15 cellular contexts compared by ENCODE assay signal in the genomic region with DNA sequence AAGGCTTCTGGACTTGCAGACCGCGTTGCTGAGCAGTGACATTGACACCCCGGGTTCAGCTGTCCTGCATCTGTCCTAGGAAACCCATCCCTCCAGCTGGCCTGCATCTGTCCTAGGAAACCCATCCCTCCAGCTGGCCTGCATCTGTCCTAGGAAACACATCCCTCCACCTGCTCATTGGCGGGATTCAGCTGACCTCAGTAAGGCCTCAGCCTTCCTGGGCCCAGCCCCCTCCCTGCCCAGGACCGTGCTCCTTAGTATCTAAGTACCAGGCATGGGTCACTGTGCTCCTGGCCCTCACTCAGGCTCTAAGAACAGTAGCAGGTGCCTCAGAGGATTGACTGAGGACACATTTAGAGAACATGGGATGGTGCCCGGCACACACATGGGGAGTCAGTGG. TPM values are rescaled to one million over a fixed set of nuclear protein-coding genes. Genes with fewer than 3 reads are reported as not detected.
DNase-seq lines count a peak whose midpoint lies in the region; ATAC-seq and TF ChIP-seq lines count a peak whose summit lies in the region.
"Had no signal": no experiment of that assay in that cellular context is flagged by ENCODE, and none has a peak within 500 bp of the region (broad histone marks: within the 10 kb centered on the region; RNA-seq: fewer than 3 reads in every experiment).

No MANE protein-coding gene starts in this region.

- peaks cover 76% of the 10 kb centered on the region for H3K27me3 Mint-ChIP-seq in endodermal cell (ENCODE audit: insufficient read depth)

- H3K36me3 Mint-ChIP-seq in endodermal cell (ENCODE audit: low read depth) = peaks cover 6% of the 10 kb centered on the region
- no peaks in the 10 kb centered on the region for H3K36me3 Mint-ChIP-seq in stimulated activated effector memory CD8-positive, alpha-beta T cell treated with anti-CD3 and anti-CD28 coated beads, Interleukin-12 subunit alpha, Interleukin-12 subunit beta, amount 100 ng/mL, for 72 hours

- WGBS in endodermal cell (ENCODE audit: insufficient coverage in 1 of 2, insufficient read length in 1 of 2), 2 experiments = 91 to 94% methylated on average over 4 to 6 of the region's 6 CpGs
- WGBS in lung, 2 donors = 66 to 81% methylated on average over 6 of the region's 6 CpGs

- H3K27ac ChIP-seq in endodermal cell (ENCODE audit: low read depth, low read length) (no peak overlapping the region), lung (ENCODE audit: low read depth in 1 of 2, low read length in 1 of 2) (peak overlapping the region in 1 of 2 donors; percentile 92), upper lobe of right lung (peak overlapping the region; percentile 80)

- H3K36me3 ChIP-seq in endodermal cell (ENCODE audit: control insufficient read depth, insufficient read depth, low read length) = no peaks in the 10 kb centered on the region
- no peaks in the 10 kb centered on the region for H3K36me3 ChIP-seq in lung (ENCODE audit: control insufficient read depth in 2 of 2, insufficient read depth in 2 of 2, low read length in 2 of 2)
- H3K36me3 ChIP-seq in upper lobe of right lung = no peaks in the 10 kb centered on the region
- H3K36me3 ChIP-seq: gastroesophageal sphincter had no signal

- H3K27me3 ChIP-seq in endodermal cell (ENCODE audit: control insufficient read depth, insufficient read depth, low read length, poor library complexity, severe bottlenecking) = peaks cover 51% of the 10 kb centered on the region
- H3K27me3 ChIP-seq in lung (ENCODE audit: control insufficient read depth, insufficient read depth) = no peaks in the 10 kb centered on the region
- H3K27me3 ChIP-seq in upper lobe of right lung = peaks cover 7% of the 10 kb centered on the region

- H3K4me1 ChIP-seq in endodermal cell (ENCODE audit: control insufficient read depth, insufficient read depth, low read length) (peaks cover 5% of the 10 kb centered on the region), lung (ENCODE audit: control insufficient read depth in 2 of 2, insufficient read depth in 2 of 2, low read length in 2 of 2) (peaks cover 6 to 14% of the 10 kb centered on the region in 2 donors), upper lobe of right lung (peaks cover 4% of the 10 kb centered on the region)

- peaks cover 27% of the 10 kb centered on the region for H3K9me3 Mint-ChIP-seq in endodermal cell
- H3K9me3 Mint-ChIP-seq in stimulated activated effector memory CD8-positive, alpha-beta T cell treated with anti-CD3 and anti-CD28 coated beads, Interleukin-12 subunit alpha, Interleukin-12 subunit beta, amount 100 ng/mL, for 72 hours = no peaks in the 10 kb centered on the region

- peaks cover 19% of the 10 kb centered on the region for H3K4me1 Mint-ChIP-seq in endodermal cell
- H3K4me1 Mint-ChIP-seq in stimulated activated effector memory CD8-positive, alpha-beta T cell treated with anti-CD3 and anti-CD28 coated beads, Interleukin-12 subunit alpha, Interleukin-12 subunit beta, amount 100 ng/mL, for 72 hours = no peaks in the 10 kb centered on the region

- ATAC-seq in lung (ENCODE audit: insufficient read depth, low FRiP score) (no peak), upper lobe of right lung (peak; percentile 50)
- no peak for ATAC-seq in stimulated activated effector memory CD8-positive, alpha-beta T cell treated with anti-CD3 and anti-CD28 coated beads, Interleukin-12 subunit alpha, Interleukin-12 subunit beta, amount 100 ng/mL, for 72 hours
- ATAC-seq: gastroesophageal sphincter; stimulated activated naive B cell treated with anti-CD40 and anti-IgM and Interleukin-4, amounts not matched to agents 10 μg/mL and 1 μg/mL and 100 μg/mL, for 72 hours had no signal

- H3K9me3 ChIP-seq in endodermal cell (ENCODE audit: control insufficient read depth, low read length) = peaks cover 16% of the 10 kb centered on the region
- H3K9me3 ChIP-seq in lung (ENCODE audit: control insufficient read depth in 2 of 2, insufficient read depth in 1 of 2, low read length in 1 of 2) = peaks cover 0 to 10% of the 10 kb centered on the region in 2 donors
- H3K9me3 ChIP-seq in upper lobe of right lung = peaks cover 3% of the 10 kb centered on the region

- H3K4me3 Mint-ChIP-seq in endodermal cell = peak overlapping the region; percentile 59
- no peak overlapping the region for H3K4me3 Mint-ChIP-seq in stimulated activated effector memory CD8-positive, alpha-beta T cell treated with anti-CD3 and anti-CD28 coated beads, Interleukin-12 subunit alpha, Interleukin-12 subunit beta, amount 100 ng/mL, for 72 hours
- H3K4me3 Mint-ChIP-seq: stimulated activated naive B cell treated with anti-CD40 and anti-IgM and Interleukin-4, amounts not matched to agents 10 μg/mL and 1 μg/mL and 100 μg/mL, for 72 hours had no signal

- no peak overlapping the region for H3K9ac ChIP-seq in endodermal cell (ENCODE audit: extremely low read depth, low read length, poor library complexity, severe bottlenecking)

- no peak for TF ChIP-seq CTCF in LNCaP clone FGC (IDR thresholded peaks at IDR 0.05; ENCODE audit: control insufficient read depth, extremely low read depth, insufficient read depth)
- no peak for TF ChIP-seq CTCF in endodermal cell (conservative IDR thresholded peaks at IDR 0.05)
- no peak for TF ChIP-seq CTCF in lung (IDR thresholded peaks at IDR 0.05; ENCODE audit: control extremely low read depth, extremely low read depth)
- TF ChIP-seq CTCF in upper lobe of right lung (IDR thresholded peaks at IDR 0.05) = no peak

- intact Hi-C loops in upper lobe of right lung (cut with DNase I) = no loop called here

- peak overlapping the region; percentile 88 for H3K4me3 ChIP-seq in LNCaP clone FGC (ENCODE audit: low read depth, low read length)
- no peak overlapping the region for H3K4me3 ChIP-seq in endodermal cell (ENCODE audit: low read length)
- H3K4me3 ChIP-seq in lung = peak overlapping the region; percentile 52
- peak overlapping the region; percentile 53 for H3K4me3 ChIP-seq in upper lobe of right lung

- H3K27ac Mint-ChIP-seq in endodermal cell = no peak overlapping the region
- no peak overlapping the region for H3K27ac Mint-ChIP-seq in stimulated activated effector memory CD8-positive, alpha-beta T cell treated with anti-CD3 and anti-CD28 coated beads, Interleukin-12 subunit alpha, Interleukin-12 subunit beta, amount 100 ng/mL, for 72 hours
- H3K27ac Mint-ChIP-seq: stimulated activated naive B cell treated with anti-CD40 and anti-IgM and Interleukin-4, amounts not matched to agents 10 μg/mL and 1 μg/mL and 100 μg/mL, for 72 hours had no signal

- DNase-seq in LNCaP clone FGC (ENCODE audit: low read depth) (no peak), endodermal cell (no peak), lung (ENCODE audit: low spot score) (no peak), upper lobe of right lung (peak; percentile 78), RPMI8226 (no peak)
- DNase-seq in stimulated activated effector memory CD8-positive, alpha-beta T cell treated with anti-CD3 and anti-CD28 coated beads, Interleukin-12 subunit alpha, Interleukin-12 subunit beta, amount 100 ng/mL, for 72 hours (ENCODE audit: low spot score in 2 of 2) = no peak
- DNase-seq in activated effector memory CD4-positive, alpha-beta T cell treated with Interleukin-2 at 50 U/mL for 16 hours = no peak
- DNase-seq: activated naive CD4-positive, alpha-beta T cell; HCEC 1CT; Kasumi-1; NCI-H187 treated with DMSO at 0.1 percent for 48 hours; stimulated activated CD4-positive, alpha-beta T cell treated with anti-CD3 and anti-CD28 coated beads, Interleukin-4, amount 100 ng/mL, for 1 hour; stimulated activated naive B cell treated with anti-CD40 and anti-IgM and Interleukin-4, amounts not matched to agents 10 μg/mL and 1 μg/mL and 100 μg/mL, for 72 hours had no signal

RNA-seq across cellular contexts. Expression of a gene that starts 1.2 kb away (rescaled TPM):
- total RNA-seq in endodermal cell (1 to 10 TPM in 1 of 2 donors, under 1 TPM in 1; 0.75 to 1.0 TPM), lung (100 to 1,000 TPM; 154 to 295 TPM), upper lobe of right lung (423 TPM)
- 1.1 TPM for polyA plus RNA-seq in endodermal cell (2013, experiment 1 of 2)
- polyA plus RNA-seq in endodermal cell (2013, experiment 2 of 2) = 0.58 TPM
- polyA plus RNA-seq in lung = 100 to 1,000 TPM in 1 of 2 donors, 10 to 100 TPM in 1; 71.0 to 230 TPM
- total RNA-seq: activated CD8-positive, alpha-beta memory T cell treated with anti-CD3 and anti-CD28 coated beads for 36 hours had no signal

Comparison
In these comparisons a context has a peak if more than half of its experiments do, and no peak if none do; other contexts are left out.
1. RNA of a gene that starts 1.2 kb away (total RNA-seq): 423 TPM in upper lobe of right lung (single experiment) and 154 to 295 TPM in lung; 0.75 to 1.0 TPM in endodermal cell; every median in the first group is over 10 times any median in the second.